Comparison of ENCODE assay signal across 7 cellular contexts in genomic region chr5:176035816-176036308, GRCh38.
A peak's percentile ranks its signal among the peaks of the same experiment; 100 is the strongest.
DNase-seq lines count a peak whose midpoint lies in the region; ATAC-seq and TF ChIP-seq lines count a peak whose summit lies in the region.
"Not testable (repeated sequence)": the region's sequence is repeated elsewhere in the genome, so short reads cannot be mapped to it uniquely, and the experiment has no call there.

No MANE protein-coding gene starts in this region.

- POLR2A ChIA-PET in GM10248 (lab: Yijun Ruan, JAX) = not testable (repeated sequence)

- H3K9me3 Mint-ChIP-seq in activated T-cell treated with anti-CD3 and anti-CD28 coated beads, Interleukin-2, amount 50 U/mL, for 24 hours; activated naive CD8-positive, alpha-beta T cell treated with anti-CD3 and anti-CD28 coated beads, Interleukin-2, amount 50 U/mL, for 24 hours; stimulated activated naive CD8-positive, alpha-beta T cell treated with anti-CD3 and anti-CD28 coated beads, Interleukin-15, amount 100 ng/mL, for 72 hours: not testable (repeated sequence)

- not testable (repeated sequence) for H3K4me1 ChIP-seq in lower lobe of right lung

- not testable (repeated sequence) for TF ChIP-seq CTCF in GM10248 (IDR thresholded peaks at IDR 0.05; ENCODE audit: control extremely low read depth, extremely low read depth, low read depth, missing control alignments); lower lobe of right lung (IDR thresholded peaks at IDR 0.05)

- peak overlapping the region; percentile 88 for H3K27ac Mint-ChIP-seq in T-helper 17 cell
- peak overlapping the region; percentile 15 for H3K27ac Mint-ChIP-seq in activated T-cell treated with anti-CD3 and anti-CD28 coated beads, Interleukin-2, amount 50 U/mL, for 24 hours
- not testable (repeated sequence) for H3K27ac Mint-ChIP-seq in activated naive CD8-positive, alpha-beta T cell treated with anti-CD3 and anti-CD28 coated beads, Interleukin-2, amount 50 U/mL, for 24 hours
- H3K27ac Mint-ChIP-seq in stimulated activated naive CD8-positive, alpha-beta T cell treated with anti-CD3 and anti-CD28 coated beads, Interleukin-15, amount 100 ng/mL, for 72 hours = peak overlapping the region; percentile 8 to 83

- not testable (repeated sequence) for H3K27ac ChIP-seq in lower lobe of right lung

- ATAC-seq in T-helper 17 cell = not testable (repeated sequence)
- peak; percentile 21 for ATAC-seq in activated naive CD8-positive, alpha-beta T cell treated with anti-CD3 and anti-CD28 coated beads, Interleukin-2, amount 50 U/mL, for 24 hours
- peak; percentile 23 for ATAC-seq in Right ventricle myocardium inferior
- ATAC-seq in lower lobe of right lung = peak; percentile 17 to 25
- ATAC-seq in stimulated activated naive CD8-positive, alpha-beta T cell treated with anti-CD3 and anti-CD28 coated beads, Interleukin-15, amount 100 ng/mL, for 72 hours = peak; percentile 27

- peak; percentile 3 for DNase-seq in GM10248 (ENCODE audit: extremely low spot score)
- not testable (repeated sequence) for DNase-seq in T-helper 17 cell; activated naive CD8-positive, alpha-beta T cell treated with anti-CD3 and anti-CD28 coated beads, Interleukin-2, amount 50 U/mL, for 24 hours; lower lobe of right lung
- peak; percentile 41 for DNase-seq in activated T-cell treated with anti-CD3 and anti-CD28 coated beads, Interleukin-2, amount 50 U/mL, for 24 hours
- DNase-seq in Right ventricle myocardium inferior (ENCODE audit: missing footprints) = peak; percentile 63
- DNase-seq in stimulated activated naive CD8-positive, alpha-beta T cell treated with anti-CD3 and anti-CD28 coated beads, Interleukin-15, amount 100 ng/mL, for 72 hours = peak in 1 of 2 donors; percentile 21

- H3K27me3 ChIP-seq in lower lobe of right lung (ENCODE audit: low read depth) = not testable (repeated sequence)

- not testable (repeated sequence) for H3K36me3 ChIP-seq in lower lobe of right lung

- H3K27me3 Mint-ChIP-seq in T-helper 17 cell; activated T-cell treated with anti-CD3 and anti-CD28 coated beads, Interleukin-2, amount 50 U/mL, for 24 hours; activated naive CD8-positive, alpha-beta T cell treated with anti-CD3 and anti-CD28 coated beads, Interleukin-2, amount 50 U/mL, for 24 hours; stimulated activated naive CD8-positive, alpha-beta T cell treated with anti-CD3 and anti-CD28 coated beads, Interleukin-15, amount 100 ng/mL, for 72 hours: not testable (repeated sequence)

- H3K4me3 Mint-ChIP-seq in T-helper 17 cell = peak overlapping the region; percentile 72
- not testable (repeated sequence) for H3K4me3 Mint-ChIP-seq in activated T-cell treated with anti-CD3 and anti-CD28 coated beads, Interleukin-2, amount 50 U/mL, for 24 hours
- peak overlapping the region; percentile 13 for H3K4me3 Mint-ChIP-seq in activated naive CD8-positive, alpha-beta T cell treated with anti-CD3 and anti-CD28 coated beads, Interleukin-2, amount 50 U/mL, for 24 hours
- H3K4me3 Mint-ChIP-seq in stimulated activated naive CD8-positive, alpha-beta T cell treated with anti-CD3 and anti-CD28 coated beads, Interleukin-15, amount 100 ng/mL, for 72 hours = peak overlapping the region; percentile 36 to 70

- intact Hi-C loops in Right ventricle myocardium inferior (cut with DNase I); lower lobe of right lung (cut with DNase I): not testable (repeated sequence)

- H3K4me3 ChIP-seq in lower lobe of right lung = not testable (repeated sequence)

- H3K9me3 ChIP-seq in T-helper 17 cell (ENCODE audit: control insufficient read depth, low read length, poor library complexity, severe bottlenecking); lower lobe of right lung: not testable (repeated sequence)

- not testable (repeated sequence) for H3K36me3 Mint-ChIP-seq in T-helper 17 cell (ENCODE audit: low read depth); activated T-cell treated with anti-CD3 and anti-CD28 coated beads, Interleukin-2, amount 50 U/mL, for 24 hours (ENCODE audit: low read depth); activated naive CD8-positive, alpha-beta T cell treated with anti-CD3 and anti-CD28 coated beads, Interleukin-2, amount 50 U/mL, for 24 hours (ENCODE audit: low read depth)

- CTCF ChIA-PET in GM10248 (lab: Yijun Ruan, JAX) = not testable (repeated sequence)

- H3K4me1 Mint-ChIP-seq in T-helper 17 cell = peaks cover 34% of the 10 kb centered on the region
- H3K4me1 Mint-ChIP-seq in activated T-cell treated with anti-CD3 and anti-CD28 coated beads, Interleukin-2, amount 50 U/mL, for 24 hours (ENCODE audit: low read depth) = peaks cover 37% of the 10 kb centered on the region
- H3K4me1 Mint-ChIP-seq in activated naive CD8-positive, alpha-beta T cell treated with anti-CD3 and anti-CD28 coated beads, Interleukin-2, amount 50 U/mL, for 24 hours = peaks cover 27% of the 10 kb centered on the region
- peaks cover 30% of the 10 kb centered on the region for H3K4me1 Mint-ChIP-seq in stimulated activated naive CD8-positive, alpha-beta T cell treated with anti-CD3 and anti-CD28 coated beads, Interleukin-15, amount 100 ng/mL, for 72 hours
